Comparison of ENCODE assay signal across 8 cellular contexts in the genomic region with DNA sequence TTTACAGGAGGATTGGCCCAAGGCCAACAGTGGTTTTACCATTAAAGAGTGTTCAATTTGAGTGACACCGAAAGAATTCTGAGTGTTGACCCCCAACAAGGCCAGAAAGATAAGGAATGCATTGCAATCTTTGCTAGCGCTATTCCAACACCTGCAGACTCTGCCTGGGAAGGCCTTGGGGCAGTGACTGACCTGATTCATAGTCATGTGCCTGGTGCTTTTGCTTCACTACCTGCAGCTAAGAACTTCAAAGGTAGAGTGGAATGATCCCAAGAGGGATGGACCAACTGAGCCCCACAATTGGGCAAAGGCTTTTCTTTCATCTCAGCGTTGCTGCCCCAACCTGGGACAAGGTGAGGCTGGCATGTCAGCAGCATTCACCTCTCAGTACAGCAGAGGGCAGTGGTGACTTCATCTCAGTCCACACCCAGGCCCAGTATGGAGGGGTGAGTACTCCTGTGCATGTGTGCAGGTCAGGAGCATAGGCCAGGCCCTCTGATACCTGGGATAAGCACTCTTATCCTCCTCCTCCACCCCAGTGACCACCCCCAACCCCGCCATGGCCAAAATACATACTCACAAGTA.
DNase-seq lines count a peak whose midpoint lies in the region; ATAC-seq, FAIRE-seq and TF ChIP-seq lines count a peak whose summit lies in the region.

No MANE protein-coding gene starts in this region.

- H3K27me3 Mint-ChIP-seq in Caco-2 (ENCODE audit: insufficient read depth, unreplicated experiment): peaks cover 4% of the 10 kb centered on the region
- peaks cover 7% of the 10 kb centered on the region for H3K27me3 Mint-ChIP-seq in brain

- no peaks in the 10 kb centered on the region for H3K79me2 ChIP-seq in PC-9 (ENCODE audit: low read depth)

- BruUV-seq in Caco-2 (replicated peaks; lab: Mats Ljungman, UMichigan) (no TSS peak), PC-9 (replicated peaks; lab: Mats Ljungman, UMichigan) (no TSS peak)

- no peaks in the 10 kb centered on the region for H3K9me2 ChIP-seq in PC-9 (ENCODE audit: insufficient read depth)

- H3K4me1 ChIP-seq in Caco-2: no peaks in the 10 kb centered on the region
- H3K4me1 ChIP-seq in PC-9 (replicated peaks; ENCODE audit: insufficient read depth): no peaks in the 10 kb centered on the region
- H3K4me1 ChIP-seq in mucosa of descending colon (ENCODE audit: low read depth): no peaks in the 10 kb centered on the region
- no peaks in the 10 kb centered on the region for H3K4me1 ChIP-seq in tibial nerve

- TF ChIP-seq CTCF in Caco-2 (IDR thresholded peaks at IDR 0.05; ENCODE audit: insufficient read depth in 1 of 2, low read depth in 1 of 2, low read length in 1 of 2, severe bottlenecking in 1 of 2, unreplicated experiment in 1 of 2) (peak; percentile 57 to 64), PC-9 (conservative IDR thresholded peaks at IDR 0.05) (peak; percentile 62), brain (conservative IDR thresholded peaks at IDR 0.05) (peak; percentile 63 to 79), mucosa of descending colon (IDR thresholded peaks at IDR 0.05) (no peak), tibial nerve (IDR thresholded peaks at IDR 0.05) (peak in 2 of 5 experiments; percentile 10 to 15)

- peak; percentile 50 for ATAC-seq in mucosa of descending colon

- POLR2A ChIA-PET in Caco-2 (lab: Charles Lee): no interaction called here
- POLR2A ChIA-PET in PC-9 (lab: Charles Lee; ENCODE audit: unreplicated experiment): no interaction called here

- DNase-seq in Caco-2 (peak; percentile 73 to 84), H54 (ENCODE audit: insufficient read length, low spot score) (peak; percentile 9), PC-9 (peak; percentile 16 to 76), mucosa of descending colon (peak in 1 of 3 donors; percentile 16), NOMO-1 treated with dmso at 0.1 percent for 144 hours (lab: John Stamatoyannopoulos, UW; ENCODE audit: unreplicated experiment) (no peak), tibial nerve (ENCODE audit: low spot score in 2 of 2) (no peak), epidermal melanocyte (ENCODE audit: insufficient read length, low spot score) (no peak)

- TF ChIP-seq EP300 in tibial nerve (IDR thresholded peaks at IDR 0.05): no peak

- H3K4me3 ChIP-seq in Caco-2 (ENCODE audit: low read depth, low read length): no peak overlapping the region
- H3K4me3 ChIP-seq in PC-9: no peak overlapping the region
- H3K4me3 ChIP-seq in mucosa of descending colon: no peak overlapping the region
- no peak overlapping the region for H3K4me3 ChIP-seq in tibial nerve

- no peak overlapping the region for H2AFZ ChIP-seq in PC-9

- no peak overlapping the region for H3K4me3 Mint-ChIP-seq in Caco-2 (ENCODE audit: unreplicated experiment)
- H3K4me3 Mint-ChIP-seq in brain: no peak overlapping the region

- intact Hi-C loops in Caco-2 (cut with micrococcal nuclease; ENCODE audit: unreplicated experiment) (loop anchor here (1.0 to 10.0 kb wide), 3 partner anchors 97 to 277 kb away; no protein-coding TSS in a partner anchor), PC-9 (cut with micrococcal nuclease; ENCODE audit: unreplicated experiment) (loop anchor here (5.0 kb wide), 1 partner anchor 99 kb away; no protein-coding TSS in a partner anchor), mucosa of descending colon (cut with DNase I, micrococcal nuclease) (no loop called here)

- H3K27ac ChIP-seq in PC-9 (no peak overlapping the region), tibial nerve (no peak overlapping the region)

- H3K4me2 ChIP-seq in PC-9: no peak overlapping the region

- no peak for FAIRE-seq in H54 (lab: Jason Lieb, UNC)

- H3K9me3 ChIP-seq in Caco-2 (peaks cover 6% of the 10 kb centered on the region; the same call in 1 of the 2 replicates), PC-9 (ENCODE audit: insufficient read depth, low read depth) (no peaks in the 10 kb centered on the region), mucosa of descending colon (no peaks in the 10 kb centered on the region), tibial nerve (peaks cover 0 to 20% (median 0%) of the 10 kb centered on the region in 4 donors)

- H3K27me3 ChIP-seq in Caco-2 (replicated peaks; ENCODE audit: control insufficient read depth, insufficient read depth, low read length) (no peaks in the 10 kb centered on the region), PC-9 (ENCODE audit: insufficient read depth, low read depth) (no peaks in the 10 kb centered on the region), tibial nerve (no peaks in the 10 kb centered on the region)

- H3K36me3 Mint-ChIP-seq in Caco-2 (ENCODE audit: insufficient read depth, unreplicated experiment) (no peaks in the 10 kb centered on the region), brain (no peaks in the 10 kb centered on the region)

- WGBS in tibial nerve, 2 donors: 60 to 62% methylated on average over 4 of the region's 4 CpGs

- CTCF ChIA-PET in Caco-2 (lab: Charles Lee) (no interaction called here), PC-9 (lab: Charles Lee) (no interaction called here)

- TF ChIP-seq POLR2A in H54 (IDR thresholded peaks at IDR 0.05; ENCODE audit: low read depth, low read length) (no peak), tibial nerve (IDR thresholded peaks at IDR 0.05) (no peak)

- H3K4me1 Mint-ChIP-seq in Caco-2 (ENCODE audit: low read depth, unreplicated experiment) (peaks cover 6% of the 10 kb centered on the region), brain (peaks cover 1% of the 10 kb centered on the region)

- peaks cover 29% of the 10 kb centered on the region for H3K9me3 Mint-ChIP-seq in Caco-2 (ENCODE audit: unreplicated experiment)
- H3K9me3 Mint-ChIP-seq in brain: peaks cover 13 to 17% (median 16%) of the 10 kb centered on the region in 5 experiments

- no peak overlapping the region for H3K27ac Mint-ChIP-seq in Caco-2 (ENCODE audit: unreplicated experiment)
- H3K27ac Mint-ChIP-seq in brain: peak overlapping the region in 1 of 5 experiments; percentile 35

- H3K36me3 ChIP-seq in Caco-2 (ENCODE audit: control insufficient read depth, insufficient read depth, low read length) (no peaks in the 10 kb centered on the region), PC-9 (ENCODE audit: low read depth) (no peaks in the 10 kb centered on the region), mucosa of descending colon (ENCODE audit: low read depth) (no peaks in the 10 kb centered on the region), tibial nerve (no peaks in the 10 kb centered on the region)

- no peaks in the 10 kb centered on the region for H4K20me1 ChIP-seq in PC-9 (ENCODE audit: insufficient read depth)

- H3F3A ChIP-seq in PC-9 (ENCODE audit: insufficient read depth, low read depth): no peaks in the 10 kb centered on the region

Comparison
In these comparisons a context has a peak if more than half of its experiments do, and no peak if none do; other contexts are left out.
1. DNase-seq: peak in Caco-2 (2 of 2), H54 (single experiment) and PC-9 (2 of 2); none in NOMO-1 treated with dmso at 0.1 percent for 144 hours (single experiment), tibial nerve (0 of 2) and epidermal melanocyte (single experiment).
2. intact Hi-C loops: an anchor here in Caco-2 (1.0 to 10.0 kb wide) and PC-9 (5.0 kb wide); none called in mucosa of descending colon.